1 cellular context compared by ENCODE assay signal in the genomic region with DNA sequence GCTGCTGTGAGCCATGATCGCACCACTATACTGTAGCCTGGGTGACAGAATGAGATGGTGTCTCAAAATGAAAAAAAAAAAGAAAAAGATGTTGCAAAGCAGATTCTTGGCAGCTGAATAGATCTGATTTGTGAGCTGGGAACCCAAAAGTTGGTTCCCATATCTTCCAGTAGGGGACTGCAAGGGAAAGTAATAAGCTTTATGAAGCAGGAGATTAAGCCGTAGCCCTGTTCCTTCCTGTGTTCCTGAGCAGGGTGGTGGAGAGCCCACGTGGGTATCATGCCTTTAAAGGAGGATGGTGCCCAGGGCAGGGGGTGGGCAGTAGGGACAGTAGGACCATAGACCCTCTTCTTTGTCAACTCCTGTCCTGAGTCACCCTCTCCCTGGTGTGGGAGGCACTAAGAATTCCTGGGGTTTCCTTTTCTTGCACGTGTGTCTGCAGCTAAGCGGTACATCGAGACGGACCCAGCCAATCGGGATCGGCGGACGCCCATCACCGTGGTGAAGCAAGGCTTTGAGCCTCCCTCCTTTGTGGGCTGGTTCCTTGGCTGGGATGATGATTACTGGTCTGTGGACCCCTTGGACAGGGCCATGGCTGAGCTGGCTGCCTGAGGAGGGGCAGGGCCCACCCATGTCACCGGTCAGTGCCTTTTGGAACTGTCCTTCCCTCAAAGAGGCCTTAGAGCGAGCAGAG.
TF ChIP-seq lines count a peak whose summit lies in the region.

No MANE protein-coding gene starts in this region.

TF ChIP-seq in HepG2, 621 proteins besides CTCF, POLR2A, EP300 and RAD21:
- TF ChIP-seq NFKB2 (CRISPR knock-in tag; IDR thresholded peaks at IDR 0.05; ENCODE audit: borderline replicate concordance), result no peak
- TF ChIP-seq, protein P1, sequence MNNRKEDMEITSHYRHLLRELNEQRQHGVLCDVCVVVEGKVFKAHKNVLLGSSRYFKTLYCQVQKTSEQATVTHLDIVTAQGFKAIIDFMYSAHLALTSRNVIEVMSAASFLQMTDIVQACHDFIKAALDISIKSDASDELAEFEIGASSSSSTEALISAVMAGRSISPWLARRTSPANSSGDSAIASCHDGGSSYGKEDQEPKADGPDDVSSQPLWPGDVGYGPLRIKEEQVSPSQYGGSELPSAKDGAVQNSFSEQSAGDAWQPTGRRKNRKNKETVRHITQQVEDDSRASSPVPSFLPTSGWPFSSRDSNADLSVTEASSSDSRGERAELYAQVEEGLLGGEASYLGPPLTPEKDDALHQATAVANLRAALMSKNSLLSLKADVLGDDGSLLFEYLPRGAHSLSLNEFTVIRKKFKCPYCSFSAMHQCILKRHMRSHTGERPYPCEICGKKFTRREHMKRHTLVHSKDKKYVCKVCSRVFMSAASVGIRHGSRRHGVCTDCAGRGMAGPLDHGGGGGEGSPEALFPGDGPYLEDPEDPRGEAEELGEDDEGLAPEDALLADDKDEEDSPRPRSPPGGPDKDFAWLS (CRISPR knock-in tag; IDR thresholded peaks at IDR 0.05; ENCODE audit: borderline replicate concordance), result no peak
- no peak for TF ChIP-seq ZNF274 (CRISPR knock-in tag; IDR thresholded peaks at IDR 0.05)
- TF ChIP-seq, protein P2, sequence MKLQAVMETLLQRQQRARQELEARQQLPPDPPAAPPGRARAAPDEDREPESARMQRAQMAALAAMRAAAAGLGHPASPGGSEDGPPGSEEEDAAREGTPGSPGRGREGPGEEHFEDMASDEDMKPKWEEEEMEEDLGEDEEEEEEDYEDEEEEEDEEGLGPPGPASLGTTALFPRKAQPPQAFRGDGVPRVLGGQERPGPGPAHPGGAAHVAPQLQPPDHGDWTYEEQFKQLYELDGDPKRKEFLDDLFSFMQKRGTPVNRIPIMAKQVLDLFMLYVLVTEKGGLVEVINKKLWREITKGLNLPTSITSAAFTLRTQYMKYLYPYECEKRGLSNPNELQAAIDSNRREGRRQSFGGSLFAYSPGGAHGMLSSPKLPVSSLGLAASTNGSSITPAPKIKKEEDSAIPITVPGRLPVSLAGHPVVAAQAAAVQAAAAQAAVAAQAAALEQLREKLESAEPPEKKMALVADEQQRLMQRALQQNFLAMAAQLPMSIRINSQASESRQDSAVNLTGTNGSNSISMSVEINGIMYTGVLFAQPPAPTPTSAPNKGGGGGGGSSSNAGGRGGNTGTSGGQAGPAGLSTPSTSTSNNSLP (IDR thresholded peaks at IDR 0.05; ENCODE audit: low read depth, low read length), result 0 out of 2 replicates have a peak, but pooled peaks have one; percentile 7
- TF ChIP-seq PLRG1 (conservative IDR thresholded peaks at IDR 0.05), result no peak
- TF ChIP-seq, protein P3, sequence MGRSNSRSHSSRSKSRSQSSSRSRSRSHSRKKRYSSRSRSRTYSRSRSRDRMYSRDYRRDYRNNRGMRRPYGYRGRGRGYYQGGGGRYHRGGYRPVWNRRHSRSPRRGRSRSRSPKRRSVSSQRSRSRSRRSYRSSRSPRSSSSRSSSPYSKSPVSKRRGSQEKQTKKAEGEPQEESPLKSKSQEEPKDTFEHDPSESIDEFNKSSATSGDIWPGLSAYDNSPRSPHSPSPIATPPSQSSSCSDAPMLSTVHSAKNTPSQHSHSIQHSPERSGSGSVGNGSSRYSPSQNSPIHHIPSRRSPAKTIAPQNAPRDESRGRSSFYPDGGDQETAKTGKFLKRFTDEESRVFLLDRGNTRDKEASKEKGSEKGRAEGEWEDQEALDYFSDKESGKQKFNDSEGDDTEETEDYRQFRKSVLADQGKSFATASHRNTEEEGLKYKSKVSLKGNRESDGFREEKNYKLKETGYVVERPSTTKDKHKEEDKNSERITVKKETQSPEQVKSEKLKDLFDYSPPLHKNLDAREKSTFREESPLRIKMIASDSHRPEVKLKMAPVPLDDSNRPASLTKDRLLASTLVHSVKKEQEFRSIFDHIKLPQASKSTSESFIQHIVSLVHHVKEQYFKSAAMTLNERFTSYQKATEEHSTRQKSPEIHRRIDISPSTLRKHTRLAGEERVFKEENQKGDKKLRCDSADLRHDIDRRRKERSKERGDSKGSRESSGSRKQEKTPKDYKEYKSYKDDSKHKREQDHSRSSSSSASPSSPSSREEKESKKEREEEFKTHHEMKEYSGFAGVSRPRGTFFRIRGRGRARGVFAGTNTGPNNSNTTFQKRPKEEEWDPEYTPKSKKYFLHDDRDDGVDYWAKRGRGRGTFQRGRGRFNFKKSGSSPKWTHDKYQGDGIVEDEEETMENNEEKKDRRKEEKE (IDR thresholded peaks at IDR 0.05), result no peak
- TF ChIP-seq NFIC (IDR thresholded peaks at IDR 0.05; ENCODE audit: low read length), result no peak
- no peak for TF ChIP-seq GABPB1 (CRISPR knock-in tag; IDR thresholded peaks at IDR 0.05)
